Comparison of ENCODE assay signal across 14 cellular contexts in genomic region chr1:175480343-175480827, GRCh38.
DNase-seq lines count a peak whose midpoint lies in the region; ATAC-seq, FAIRE-seq and TF ChIP-seq lines count a peak whose summit lies in the region.
"Had no signal": no experiment of that assay in that cellular context is flagged by ENCODE, and none has a peak within 500 bp of the region (broad histone marks: within the 10 kb centered on the region; RNA-seq: fewer than 3 reads in every experiment).

No MANE protein-coding gene starts in this region.

- H3K4me1 ChIP-seq in trophoblast cell (ENCODE audit: control insufficient read depth in 1 of 2, insufficient read depth in 2 of 2, low read length in 2 of 2), result no peaks in the 10 kb centered on the region
- H3K4me1 ChIP-seq: Caco-2 had no signal

- H3K36me3 Mint-ChIP-seq in central memory CD8-positive, alpha-beta T cell (ENCODE audit: insufficient read depth), result no peaks in the 10 kb centered on the region
- H3K36me3 Mint-ChIP-seq: CD8-positive, alpha-beta memory T cell had no signal

- H2BK120ac ChIP-seq in trophoblast cell (ENCODE audit: insufficient read depth, low read length, poor library complexity), result no peak overlapping the region

- no peak overlapping the region for H3K23ac ChIP-seq in trophoblast cell (ENCODE audit: low read length)

- no peak overlapping the region for H3K4me2 ChIP-seq in trophoblast cell (ENCODE audit: low read length)

- H3K27me3 ChIP-seq in trophoblast cell (ENCODE audit: insufficient read depth, low read length), result no peaks in the 10 kb centered on the region
- H3K27me3 ChIP-seq: BLaER1 had no signal

- no peak overlapping the region for H3K4me3 ChIP-seq in trophoblast cell (ENCODE audit: low read depth, low read length)
- H3K4me3 ChIP-seq: BLaER1, GM23248 had no signal

- no peak for TF ChIP-seq POLR2A in H54 (IDR thresholded peaks at IDR 0.05; ENCODE audit: low read depth, low read length)

- no peak overlapping the region for H3K4ac ChIP-seq in trophoblast cell (ENCODE audit: low read depth, low read length)

- no peak overlapping the region for H3K14ac ChIP-seq in trophoblast cell (ENCODE audit: low read length)

- no peaks in the 10 kb centered on the region for H3K4me1 Mint-ChIP-seq in central memory CD8-positive, alpha-beta T cell
- H3K4me1 Mint-ChIP-seq: CD8-positive, alpha-beta memory T cell had no signal

- no peak overlapping the region for H2AFZ ChIP-seq in trophoblast cell (ENCODE audit: insufficient read depth, low read length, poor library complexity)
- H2AFZ ChIP-seq: GM23248 had no signal

- H3K9me3 Mint-ChIP-seq in central memory CD8-positive, alpha-beta T cell, result no peaks in the 10 kb centered on the region
- H3K9me3 Mint-ChIP-seq: CD8-positive, alpha-beta memory T cell had no signal

- no peak overlapping the region for H2BK12ac ChIP-seq in trophoblast cell (ENCODE audit: low read length)

- WGBS in trophoblast cell (ENCODE audit: extremely low coverage, insufficient coverage, insufficient read length), result no CpG with 5 or more reads among the region's 6 CpGs

- peak overlapping the region; percentile 13 for H3K27ac Mint-ChIP-seq in central memory CD8-positive, alpha-beta T cell (ENCODE audit: low read depth)
- H3K27ac Mint-ChIP-seq: CD8-positive, alpha-beta memory T cell had no signal

- no peak overlapping the region for H3K9ac ChIP-seq in trophoblast cell (ENCODE audit: low read length)
- H3K9ac ChIP-seq: BLaER1, GM23248 had no signal

- H3K18ac ChIP-seq in trophoblast cell (ENCODE audit: low read length), result no peak overlapping the region

- peak; percentile 22 for DNase-seq in NCI-H2107 treated with DMSO at 0.1 percent for 48 hours (lab: John Stamatoyannopoulos, UW; ENCODE audit: unreplicated experiment)
- no peak for DNase-seq in NCI-H2107 (lab: John Stamatoyannopoulos, UW)
- peak; percentile 39 for DNase-seq in NCI-H526 treated with DMSO at 0.1 percent for 48 hours (lab: John Stamatoyannopoulos, UW)
- DNase-seq in central memory CD8-positive, alpha-beta T cell (ENCODE audit: low spot score in 2 of 2), result no peak
- DNase-seq in trophoblast cell, result peak; percentile 68 to 80
- DNase-seq in H54 (ENCODE audit: insufficient read length, low spot score), result no peak
- DNase-seq in activated naive CD4-positive, alpha-beta T cell treated with Interleukin-2 at 50 U/mL for 16 hours, result no peak
- no peak for DNase-seq in mesenteric fat pad (ENCODE audit: low spot score)
- DNase-seq: 8988T; CD8-positive, alpha-beta memory T cell; DMS79 had no signal

- no peak overlapping the region for H2BK5ac ChIP-seq in trophoblast cell (ENCODE audit: low read depth, low read length, poor library complexity)

- H3K27ac ChIP-seq in trophoblast cell (ENCODE audit: low read depth, low read length), result no peak overlapping the region
- H3K27ac ChIP-seq: BLaER1, GM23248 had no signal

- no peak overlapping the region for H2AK5ac ChIP-seq in trophoblast cell (ENCODE audit: low read length)

- H4K8ac ChIP-seq in trophoblast cell (ENCODE audit: low read depth, low read length), result no peak overlapping the region

- peaks cover 2% of the 10 kb centered on the region for H3K9me3 ChIP-seq in trophoblast cell (ENCODE audit: insufficient read depth, low read depth, low read length)
- H3K9me3 ChIP-seq: BLaER1, Caco-2 had no signal

- no peaks in the 10 kb centered on the region for H3K79me1 ChIP-seq in trophoblast cell (ENCODE audit: low read length)

- ATAC-seq in central memory CD8-positive, alpha-beta T cell (replicated peaks; ENCODE audit: extremely low read depth, poor library complexity, severe bottlenecking), result no peak

- H3K36me3 ChIP-seq in trophoblast cell (ENCODE audit: control insufficient read depth in 1 of 2, insufficient read depth in 2 of 2, low read length in 2 of 2), result no peaks in the 10 kb centered on the region
- H3K36me3 ChIP-seq: BLaER1 had no signal

- no peak overlapping the region for H3K4me3 Mint-ChIP-seq in central memory CD8-positive, alpha-beta T cell
- H3K4me3 Mint-ChIP-seq: CD8-positive, alpha-beta memory T cell had no signal

- H4K91ac ChIP-seq in trophoblast cell (ENCODE audit: low read depth, low read length), result no peak overlapping the region

- FAIRE-seq in H54 (lab: Jason Lieb, UNC), result no peak

- H4K12ac ChIP-seq in trophoblast cell (ENCODE audit: low read depth, low read length), result no peak overlapping the region

- peaks cover 31% of the 10 kb centered on the region for H3K27me3 Mint-ChIP-seq in central memory CD8-positive, alpha-beta T cell

- H3K79me2 ChIP-seq in trophoblast cell (ENCODE audit: control insufficient read depth, insufficient read depth, low read length, poor library complexity), result no peaks in the 10 kb centered on the region

Comparison
In these comparisons a context has a peak if more than half of its experiments do, and no peak if none do; other contexts are left out.
1. DNase-seq: peak in NCI-H2107 treated with DMSO at 0.1 percent for 48 hours (single experiment), NCI-H526 treated with DMSO at 0.1 percent for 48 hours (single experiment) and trophoblast cell (2 of 2); none in NCI-H2107 (single experiment), central memory CD8-positive, alpha-beta T cell (0 of 2), H54 (single experiment), activated naive CD4-positive, alpha-beta T cell treated with Interleukin-2 at 50 U/mL for 16 hours (single experiment) and mesenteric fat pad (single experiment).